ENCODE assay signal across 13 cellular contexts in the genomic region with DNA sequence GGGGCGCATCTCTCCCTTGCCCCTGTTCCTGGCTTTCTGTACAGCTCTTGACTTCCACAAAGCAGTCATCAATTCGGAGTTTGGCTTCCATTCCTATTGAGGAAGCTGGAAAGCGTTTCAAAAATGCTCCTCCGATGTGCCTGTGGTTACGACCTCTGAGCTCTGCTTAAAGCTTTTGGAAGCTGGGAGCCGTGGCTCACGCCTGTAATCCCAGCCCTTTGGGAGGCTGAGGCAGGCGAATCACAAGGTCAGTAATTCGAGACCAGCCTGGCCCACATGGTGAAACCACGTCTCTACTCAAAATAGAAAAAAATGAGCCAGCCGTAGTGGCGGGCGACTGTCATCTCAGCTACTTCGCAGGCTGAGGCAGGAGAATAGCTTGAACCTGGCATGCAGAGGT. TPM values are rescaled to one million over a fixed set of nuclear protein-coding genes. Genes with fewer than 3 reads are reported as not detected.
"Had no signal": no experiment of that assay in that cellular context is flagged by ENCODE, and none has a peak within 500 bp of the region (broad histone marks: within the 10 kb centered on the region; RNA-seq: fewer than 3 reads in every experiment).

No MANE protein-coding gene starts in this region.

RNA-seq across cellular contexts. Expression of gene DEFB131B, which starts 22.9 kb away (rescaled TPM):
- total RNA-seq: activated T-helper 2 cell treated with anti-CD3 and anti-CD28 coated beads, Interferon-gamma antibody, Interleukin-2, Interleukin-4, amounts not matched to agents 10 μg/mL and 5 μg/mL and 100 μg/mL, durations not matched to agents 14 hours and 24 hours and 36 hours; adrenal gland; bronchial epithelial cell; esophagus squamous epithelium; lung microvascular endothelial cell; mononuclear cell; natural killer cell; occipital lobe; prostate gland; sigmoid colon; T-helper 2 cell treated with Interferon-gamma antibody and Interleukin-4, amounts not matched to agents 100 ng/mL and 5 ng/mL, for 36 hours; thoracic aorta; urinary bladder had no signal
- polyA plus RNA-seq: adrenal gland, sigmoid colon, urinary bladder had no signal
